19 cellular contexts compared by ENCODE assay signal in the genomic region with DNA sequence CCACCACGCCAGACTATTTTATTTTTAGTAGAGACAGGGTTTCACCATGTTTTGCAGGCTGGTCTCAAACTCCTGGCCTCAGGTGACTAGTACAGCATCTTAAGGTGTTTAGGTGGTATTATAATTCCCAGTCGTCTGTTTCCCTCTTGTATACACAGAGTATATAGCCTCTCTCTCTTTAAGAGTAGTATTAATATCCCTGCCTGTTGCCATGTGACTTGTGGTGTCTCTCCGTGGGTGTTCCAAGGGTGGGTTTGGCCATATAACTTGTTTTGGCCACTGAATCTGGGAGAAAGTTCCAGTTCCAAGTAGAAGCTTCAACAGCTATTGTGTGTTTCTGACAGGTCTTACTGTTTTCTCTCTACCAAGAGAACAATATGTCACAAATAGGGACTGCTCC. TPM values are rescaled to one million over a fixed set of nuclear protein-coding genes. Genes with fewer than 3 reads are reported as not detected.
A peak's percentile ranks its signal among the peaks of the same experiment; 100 is the strongest.
DNase-seq lines count a peak whose midpoint lies in the region; ATAC-seq lines count a peak whose summit lies in the region.
"Had no signal": no experiment of that assay in that cellular context is flagged by ENCODE, and none has a peak within 500 bp of the region (broad histone marks: within the 10 kb centered on the region; RNA-seq: fewer than 3 reads in every experiment).

No MANE protein-coding gene starts in this region.

- peaks cover 3% of the 10 kb centered on the region for H3K9me3 Mint-ChIP-seq in memory B cell
- H3K9me3 Mint-ChIP-seq in stimulated activated memory B cell treated with anti-CD40 and anti-IgM and Interleukin-4, amounts not matched to agents 10 μg/mL and 1 μg/mL and 100 μg/mL, for 72 hours, result peaks cover 3% of the 10 kb centered on the region
- H3K9me3 Mint-ChIP-seq: CD4-positive, alpha-beta T cell had no signal

- H3K27me3 Mint-ChIP-seq in memory B cell, result no peaks in the 10 kb centered on the region
- no peaks in the 10 kb centered on the region for H3K27me3 Mint-ChIP-seq in stimulated activated memory B cell treated with anti-CD40 and anti-IgM and Interleukin-4, amounts not matched to agents 10 μg/mL and 1 μg/mL and 100 μg/mL, for 72 hours
- H3K27me3 Mint-ChIP-seq: CD4-positive, alpha-beta T cell had no signal

- peaks cover 2% of the 10 kb centered on the region for H3K36me3 Mint-ChIP-seq in memory B cell
- H3K36me3 Mint-ChIP-seq in stimulated activated memory B cell treated with anti-CD40 and anti-IgM and Interleukin-4, amounts not matched to agents 10 μg/mL and 1 μg/mL and 100 μg/mL, for 72 hours, result peaks cover 9% of the 10 kb centered on the region

- DNase-seq in left ventricle myocardium superior (no peak), Right ventricle myocardium superior (no peak), memory B cell (ENCODE audit: low spot score in 2 of 2) (no peak), DMS53 treated with DMSO at 0.1 percent for 48 hours (lab: John Stamatoyannopoulos, UW; ENCODE audit: unreplicated experiment) (no peak)
- DNase-seq in activated CD4-positive, alpha-beta T cell treated with anti-CD3 and anti-CD28 coated beads, Interleukin-2, amount 50 U/mL, for 48 hours, result no peak
- DNase-seq: BE2C; CD4-positive, alpha-beta T cell; DMS153; EL; KBM-7; NCI-H1105 treated with DMSO at 0.1 percent for 48 hours; NCI-H1694 treated with DMSO at 0.1 percent for 48 hours; NCI-H510A; NCI-H748 treated with DMSO at 0.1 percent for 48 hours; NK-92 treated with Interleukin-12 subunit alpha and Interleukin-12 subunit beta, amount 100 ng/mL, for 24 hours had no signal

- no peak overlapping the region for H3K4me3 Mint-ChIP-seq in memory B cell
- H3K4me3 Mint-ChIP-seq in stimulated activated memory B cell treated with anti-CD40 and anti-IgM and Interleukin-4, amounts not matched to agents 10 μg/mL and 1 μg/mL and 100 μg/mL, for 72 hours, result no peak overlapping the region
- H3K4me3 Mint-ChIP-seq: CD4-positive, alpha-beta T cell had no signal

- H3K4me1 Mint-ChIP-seq in memory B cell, result peaks cover 35% of the 10 kb centered on the region
- H3K4me1 Mint-ChIP-seq in stimulated activated memory B cell treated with anti-CD40 and anti-IgM and Interleukin-4, amounts not matched to agents 10 μg/mL and 1 μg/mL and 100 μg/mL, for 72 hours, result peaks cover 57% of the 10 kb centered on the region

- intact Hi-C loops in left ventricle myocardium superior (cut with micrococcal nuclease) (no loop called here), Right ventricle myocardium superior (cut with DNase I) (no loop called here)

- ATAC-seq in left ventricle myocardium superior, result peak; percentile 5
- no peak for ATAC-seq in Right ventricle myocardium superior (ENCODE audit: poor library complexity)
- no peak for ATAC-seq in memory B cell (ENCODE audit: low read depth)
- ATAC-seq in stimulated activated memory B cell treated with anti-CD40 and anti-IgM and Interleukin-4, amounts not matched to agents 10 μg/mL and 1 μg/mL and 100 μg/mL, for 72 hours, result no peak
- no peak for ATAC-seq in GM19467 (IDR thresholded peaks at IDR 0.05; ENCODE audit: unreplicated experiment)
- ATAC-seq: GM12878, Right ventricle myocardium inferior had no signal

- H3K27ac Mint-ChIP-seq in memory B cell, result peak overlapping the region; percentile 48
- peak overlapping the region; percentile 79 for H3K27ac Mint-ChIP-seq in stimulated activated memory B cell treated with anti-CD40 and anti-IgM and Interleukin-4, amounts not matched to agents 10 μg/mL and 1 μg/mL and 100 μg/mL, for 72 hours
- H3K27ac Mint-ChIP-seq: CD4-positive, alpha-beta T cell had no signal

RNA-seq across cellular contexts. Expression of a gene that starts 29.6 kb away (rescaled TPM):
- total RNA-seq in left ventricle myocardium superior, result 71.6 TPM
- 72.5 TPM for total RNA-seq in Right ventricle myocardium superior
